ENCODE assay signal across 16 cellular contexts in genomic region chr10:50384238-50384637, GRCh38.
DNase-seq lines count a peak whose midpoint lies in the region; ATAC-seq, FAIRE-seq and TF ChIP-seq lines count a peak whose summit lies in the region.
"Had no signal": no experiment of that assay in that cellular context is flagged by ENCODE, and none has a peak within 500 bp of the region (broad histone marks: within the 10 kb centered on the region; RNA-seq: fewer than 3 reads in every experiment).

No MANE protein-coding gene starts in this region.

- H3K27ac ChIP-seq in left ventricle myocardium inferior (replicated peaks) = peak overlapping the region; percentile 73
- H3K27ac ChIP-seq in heart left ventricle = peak overlapping the region in 3 of 12 donors; percentile 6 to 56 (median 29)
- H3K27ac ChIP-seq in K562 (ENCODE audit: extremely low read depth, low read depth, low read length) = peak overlapping the region; percentile 29; the same call in 1 of the 3 replicates
- H3K27ac ChIP-seq in suprapubic skin = peak overlapping the region; percentile 38

- POLR2A ChIA-PET in K562 (lab: Yijun Ruan, JAX) = interaction anchor here (0.8 kb wide), 1 partner anchor 448 kb away, joined by 3 read pairs; no protein-coding TSS in a partner anchor

- intact Hi-C loops in left ventricle myocardium inferior (cut with micrococcal nuclease) = no loop called here
- intact Hi-C loops in heart left ventricle (cut with DNase I) = no loop called here
- intact Hi-C loops in K562 (cut with micrococcal nuclease) = no loop called here

- H3K27ac Mint-ChIP-seq in naive B cell = peak overlapping the region in 4 of 6 donors; percentile 36 to 85 (median 82)

- no peaks in the 10 kb centered on the region for H3K9me3 Mint-ChIP-seq in naive B cell

- H3K9me3 ChIP-seq in left ventricle myocardium inferior (replicated peaks) = no peaks in the 10 kb centered on the region
- H3K9me3 ChIP-seq in heart left ventricle = no peaks in the 10 kb centered on the region
- no peaks in the 10 kb centered on the region for H3K9me3 ChIP-seq in K562 (replicated peaks; ENCODE audit: control insufficient read depth, insufficient read depth, low read depth, low read length)
- no peaks in the 10 kb centered on the region for H3K9me3 ChIP-seq in suprapubic skin
- H3K9me3 ChIP-seq: Caco-2 had no signal

- H3K9me1 ChIP-seq in K562 (ENCODE audit: control insufficient read depth, insufficient read depth, low read length) = no peaks in the 10 kb centered on the region

- peaks cover 87% of the 10 kb centered on the region for H3K4me1 ChIP-seq in left ventricle myocardium inferior
- peaks cover 2 to 82% (median 42%) of the 10 kb centered on the region in 12 donors for H3K4me1 ChIP-seq in heart left ventricle
- peaks cover 17 to 47% of the 10 kb centered on the region in 2 experiments for H3K4me1 ChIP-seq in K562 (replicated peaks in 1 of 2; ENCODE audit: control insufficient read depth in 2 of 2, insufficient read depth in 2 of 2, low read length in 2 of 2)
- H3K4me1 ChIP-seq in suprapubic skin = peaks cover 60% of the 10 kb centered on the region

- peaks cover 28 to 64% (median 57%) of the 10 kb centered on the region in 3 donors for H3K4me1 Mint-ChIP-seq in naive B cell

- H2AFZ ChIP-seq in K562 (ENCODE audit: low read depth, low read length) = no peak overlapping the region

- TF ChIP-seq EP300 in K562 (IDR thresholded peaks at IDR 0.05; ENCODE audit: low read length) (no peak), suprapubic skin (IDR thresholded peaks at IDR 0.05) (no peak)

- peaks cover 24% of the 10 kb centered on the region for H4K20me1 ChIP-seq in K562 (replicated peaks; ENCODE audit: control insufficient read depth, insufficient read depth, low read length)

- H3K4me3 ChIP-seq in left ventricle myocardium inferior (no peak overlapping the region), heart left ventricle (no peak overlapping the region), K562 (no peak overlapping the region), suprapubic skin (no peak overlapping the region)

- peaks cover 0 to 6% of the 10 kb centered on the region in 2 donors for H3K36me3 Mint-ChIP-seq in naive B cell

- BruUV-seq in K562 (replicated peaks; lab: Mats Ljungman, UMichigan) = no TSS peak

- peak overlapping the region in 1 of 8 donors; percentile 31 for H3K4me3 Mint-ChIP-seq in naive B cell

- TF ChIP-seq RAD21 in K562 (CRISPR knock-in tag; conservative IDR thresholded peaks at IDR 0.05 in 1 of 2, IDR thresholded peaks at IDR 0.05 in 1 of 2) = no peak

- no peaks in the 10 kb centered on the region for H3K27me3 Mint-ChIP-seq in naive B cell

- no peak overlapping the region for H3K4me2 ChIP-seq in K562 (ENCODE audit: insufficient read depth, low read length)

- H3K27me3 ChIP-seq in left ventricle myocardium inferior (ENCODE audit: low read depth) (no peaks in the 10 kb centered on the region), heart left ventricle (no peaks in the 10 kb centered on the region), K562 (ENCODE audit: control insufficient read depth in 2 of 2, insufficient read depth in 2 of 2, low read length in 2 of 2) (no peaks in the 10 kb centered on the region), suprapubic skin (no peaks in the 10 kb centered on the region)

- no peak for TF ChIP-seq POLR2A in heart left ventricle (IDR thresholded peaks at IDR 0.05)
- 0 out of 2 replicates have a peak, but pooled peaks have one; percentile 45 for TF ChIP-seq POLR2A in K562 (conservative IDR thresholded peaks at IDR 0.05)
- no peak for TF ChIP-seq POLR2A in suprapubic skin (IDR thresholded peaks at IDR 0.05)

- CTCF ChIA-PET in K562 (lab: Yijun Ruan, JAX; ENCODE audit: low intra/inter-chr PET ratio) = no interaction called here

- DNase-seq in left ventricle myocardium inferior (no peak), heart left ventricle (no peak), K562 (ENCODE audit: extremely low read depth in 1 of 4, low spot score in 3 of 4) (no peak), naive B cell (no peak), suprapubic skin (ENCODE audit: low spot score in 2 of 2) (no peak), kidney glomerular epithelial cell (lab: John Stamatoyannopoulos, UW) (no peak), COLO668 (lab: John Stamatoyannopoulos, UW; ENCODE audit: unreplicated experiment) (no peak)
- DNase-seq: C1 segment of cervical spinal cord, Caco-2, DMS53, KG1, NCI-H1092 treated with DMSO at 0.1 percent for 48 hours, NCI-H1694 treated with DMSO at 0.1 percent for 48 hours, NCI-H69 had no signal

- H3K36me3 ChIP-seq in left ventricle myocardium inferior (no peaks in the 10 kb centered on the region), heart left ventricle (no peaks in the 10 kb centered on the region), K562 (ENCODE audit: control insufficient read depth, insufficient read depth, low read length) (peaks cover 26% of the 10 kb centered on the region; the same call in 2 of the 3 replicates), suprapubic skin (no peaks in the 10 kb centered on the region)

- H3K79me2 ChIP-seq in K562 (ENCODE audit: control insufficient read depth, insufficient read depth, low read length) = peaks cover 100% of the 10 kb centered on the region

- ATAC-seq in heart left ventricle (no peak), K562 (no peak), naive B cell (ENCODE audit: low read depth in 2 of 2) (no peak), HG03039 (IDR thresholded peaks at IDR 0.05; ENCODE audit: unreplicated experiment) (no peak)

- FAIRE-seq in K562 (lab: Jason Lieb, UNC) = no peak
- FAIRE-seq: A204.1 had no signal

- no peak overlapping the region for H3K9ac ChIP-seq in K562 (ENCODE audit: insufficient read depth in 1 of 2, low read depth in 2 of 2, low read length in 2 of 2)

- in situ Hi-C loops in K562 (cut with MboI) = no loop called here

- TF ChIP-seq CTCF in left ventricle myocardium inferior (IDR thresholded peaks at IDR 0.05; ENCODE audit: borderline replicate concordance) (no peak), heart left ventricle (IDR thresholded peaks at IDR 0.05) (no peak), K562 (IDR thresholded peaks at IDR 0.05 in 2 of 3, conservative IDR thresholded peaks at IDR 0.05 in 1 of 3; ENCODE audit: insufficient read depth in 2 of 3, low read depth in 1 of 3, low read length in 3 of 3) (no peak), suprapubic skin (IDR thresholded peaks at IDR 0.05) (no peak)

TF ChIP-seq in K562, 482 proteins besides CTCF, POLR2A, EP300 and RAD21:
- TF ChIP-seq, protein P1, sequence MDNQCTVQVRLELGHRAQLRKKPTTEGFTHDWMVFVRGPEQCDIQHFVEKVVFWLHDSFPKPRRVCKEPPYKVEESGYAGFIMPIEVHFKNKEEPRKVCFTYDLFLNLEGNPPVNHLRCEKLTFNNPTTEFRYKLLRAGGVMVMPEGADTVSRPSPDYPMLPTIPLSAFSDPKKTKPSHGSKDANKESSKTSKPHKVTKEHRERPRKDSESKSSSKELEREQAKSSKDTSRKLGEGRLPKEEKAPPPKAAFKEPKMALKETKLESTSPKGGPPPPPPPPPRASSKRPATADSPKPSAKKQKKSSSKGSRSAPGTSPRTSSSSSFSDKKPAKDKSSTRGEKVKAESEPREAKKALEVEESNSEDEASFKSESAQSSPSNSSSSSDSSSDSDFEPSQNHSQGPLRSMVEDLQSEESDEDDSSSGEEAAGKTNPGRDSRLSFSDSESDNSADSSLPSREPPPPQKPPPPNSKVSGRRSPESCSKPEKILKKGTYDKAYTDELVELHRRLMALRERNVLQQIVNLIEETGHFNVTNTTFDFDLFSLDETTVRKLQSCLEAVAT (IDR thresholded peaks at IDR 0.05) = peak in 1 of 2 experiments; percentile 21; a peak in 1 of 4 replicates
- TF ChIP-seq ELF4 (CRISPR knock-in tag; IDR thresholded peaks at IDR 0.05) = 0 out of 2 replicates have a peak, but pooled peaks have one; percentile 31
- 0 out of 2 replicates have a peak, but pooled peaks have one; percentile 36 for TF ChIP-seq PHB2 (IDR thresholded peaks at IDR 0.05; ENCODE audit: low read depth)
- 0 out of 2 replicates have a peak, but pooled peaks have one; percentile 43 for TF ChIP-seq OTX1 (CRISPR knock-in tag; IDR thresholded peaks at IDR 0.05)
- TF ChIP-seq POU5F1 (IDR thresholded peaks at IDR 0.05; ENCODE audit: borderline replicate concordance, low read depth, low read length, partially characterized antibody) = no peak
- TF ChIP-seq CHCHD3 (CRISPR knock-in tag; IDR thresholded peaks at IDR 0.05) = no peak
- TF ChIP-seq ZNF512 (tag; IDR thresholded peaks at IDR 0.05) = peak; percentile 89
- TF ChIP-seq, protein P2, sequence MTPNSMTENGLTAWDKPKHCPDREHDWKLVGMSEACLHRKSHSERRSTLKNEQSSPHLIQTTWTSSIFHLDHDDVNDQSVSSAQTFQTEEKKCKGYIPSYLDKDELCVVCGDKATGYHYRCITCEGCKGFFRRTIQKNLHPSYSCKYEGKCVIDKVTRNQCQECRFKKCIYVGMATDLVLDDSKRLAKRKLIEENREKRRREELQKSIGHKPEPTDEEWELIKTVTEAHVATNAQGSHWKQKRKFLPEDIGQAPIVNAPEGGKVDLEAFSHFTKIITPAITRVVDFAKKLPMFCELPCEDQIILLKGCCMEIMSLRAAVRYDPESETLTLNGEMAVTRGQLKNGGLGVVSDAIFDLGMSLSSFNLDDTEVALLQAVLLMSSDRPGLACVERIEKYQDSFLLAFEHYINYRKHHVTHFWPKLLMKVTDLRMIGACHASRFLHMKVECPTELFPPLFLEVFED (CRISPR knock-in tag; conservative IDR thresholded peaks at IDR 0.05) = 0 out of 2 replicates have a peak, but pooled peaks have one; percentile 17
- TF ChIP-seq LARP7 (IDR thresholded peaks at IDR 0.05) = 0 out of 2 replicates have a peak, but pooled peaks have one; percentile 30
- no peak for TF ChIP-seq NR1H2 (CRISPR knock-in tag; IDR thresholded peaks at IDR 0.05)
- TF ChIP-seq SIX5 (IDR thresholded peaks at IDR 0.05; ENCODE audit: borderline replicate concordance in 1 of 2, insufficient read depth in 1 of 2, low read depth in 1 of 2, low read length in 2 of 2) = no peak
